ENCODE assay signal across 13 cellular contexts in the genomic region with DNA sequence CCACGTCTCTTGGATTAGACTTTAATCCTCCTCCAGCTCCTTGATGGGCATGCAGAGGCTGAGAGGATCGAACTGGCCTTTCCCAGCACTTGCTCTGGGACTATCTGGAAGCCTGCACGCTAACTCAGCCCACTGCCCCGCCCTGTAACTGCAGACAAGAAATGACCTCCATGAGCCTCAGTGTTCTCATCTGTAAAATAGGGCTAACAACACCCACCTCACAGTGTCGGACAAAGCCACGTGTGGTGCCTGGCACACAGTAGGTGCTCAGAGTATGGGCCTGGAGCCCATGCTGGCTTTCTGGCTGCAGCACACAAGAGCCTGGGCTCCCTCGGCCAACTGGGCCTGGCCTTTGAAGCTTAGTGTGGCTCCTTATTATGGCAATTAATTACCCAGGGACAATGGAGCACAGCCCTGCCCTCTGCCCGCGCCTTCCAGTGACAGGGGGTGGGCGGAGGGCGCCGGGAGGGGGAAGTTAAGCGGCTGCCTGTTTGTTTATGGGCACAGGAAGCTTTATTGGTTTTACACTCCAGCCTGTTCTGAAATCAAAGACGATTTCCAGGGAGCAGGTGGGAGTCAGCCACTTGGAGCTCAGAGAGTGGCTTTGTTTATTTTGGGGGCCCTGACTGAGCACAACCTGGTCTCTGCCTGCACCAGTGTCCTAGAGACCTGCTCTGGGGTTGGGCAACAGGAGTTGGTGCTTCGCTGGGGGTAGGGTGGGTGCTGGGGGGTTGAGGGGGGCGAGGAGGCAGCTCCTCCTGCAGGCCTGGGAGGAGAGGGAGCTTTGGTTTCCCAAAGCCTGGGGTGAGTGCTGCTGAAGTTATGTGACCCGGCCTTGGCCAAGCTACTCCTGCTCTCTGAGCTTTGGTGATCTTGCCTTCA.
"Had no signal": no experiment of that assay in that cellular context is flagged by ENCODE, and none has a peak within 500 bp of the region (broad histone marks: within the 10 kb centered on the region; RNA-seq: fewer than 3 reads in every experiment).

No MANE protein-coding gene starts in this region.

- DNase-seq: activated CD4-positive, alpha-beta T cell treated with anti-CD3 and anti-CD28 coated beads, Interleukin-2, amount 50 U/mL, for 4 hours; activated gamma-delta T cell; activated naive CD8-positive, alpha-beta T cell treated with anti-CD3 and anti-CD28 coated beads for 36 hours; activated T-cell treated with anti-CD3 and anti-CD28 coated beads, Interleukin-2, amount 50 U/mL, for 48 hours; brain microvascular endothelial cell; effector memory CD8-positive, alpha-beta T cell; posterior cingulate gyrus; small intestine had no signal

- H3K4me1 ChIP-seq: gastroesophageal sphincter, right atrium auricular region had no signal

- FAIRE-seq: keratinocyte, small intestine had no signal

- H3K27ac ChIP-seq: brain microvascular endothelial cell, gastroesophageal sphincter, neutrophil, right atrium auricular region had no signal

- H3K4me3 ChIP-seq: gastroesophageal sphincter, right atrium auricular region had no signal

- H3K9me3 ChIP-seq: gastroesophageal sphincter, neutrophil, right atrium auricular region had no signal

- ATAC-seq: activated CD4-positive, CD25-positive, alpha-beta regulatory T cell treated with anti-CD3 and anti-CD28 coated beads, Interleukin-2, amount 50 U/mL, for 24 hours; effector memory CD8-positive, alpha-beta T cell; gastroesophageal sphincter had no signal

- H3K27me3 ChIP-seq: right atrium auricular region had no signal

- H3K36me3 ChIP-seq: brain microvascular endothelial cell, gastroesophageal sphincter, neutrophil, right atrium auricular region had no signal
